Comparison of ENCODE assay signal across 8 cellular contexts in the genomic region with DNA sequence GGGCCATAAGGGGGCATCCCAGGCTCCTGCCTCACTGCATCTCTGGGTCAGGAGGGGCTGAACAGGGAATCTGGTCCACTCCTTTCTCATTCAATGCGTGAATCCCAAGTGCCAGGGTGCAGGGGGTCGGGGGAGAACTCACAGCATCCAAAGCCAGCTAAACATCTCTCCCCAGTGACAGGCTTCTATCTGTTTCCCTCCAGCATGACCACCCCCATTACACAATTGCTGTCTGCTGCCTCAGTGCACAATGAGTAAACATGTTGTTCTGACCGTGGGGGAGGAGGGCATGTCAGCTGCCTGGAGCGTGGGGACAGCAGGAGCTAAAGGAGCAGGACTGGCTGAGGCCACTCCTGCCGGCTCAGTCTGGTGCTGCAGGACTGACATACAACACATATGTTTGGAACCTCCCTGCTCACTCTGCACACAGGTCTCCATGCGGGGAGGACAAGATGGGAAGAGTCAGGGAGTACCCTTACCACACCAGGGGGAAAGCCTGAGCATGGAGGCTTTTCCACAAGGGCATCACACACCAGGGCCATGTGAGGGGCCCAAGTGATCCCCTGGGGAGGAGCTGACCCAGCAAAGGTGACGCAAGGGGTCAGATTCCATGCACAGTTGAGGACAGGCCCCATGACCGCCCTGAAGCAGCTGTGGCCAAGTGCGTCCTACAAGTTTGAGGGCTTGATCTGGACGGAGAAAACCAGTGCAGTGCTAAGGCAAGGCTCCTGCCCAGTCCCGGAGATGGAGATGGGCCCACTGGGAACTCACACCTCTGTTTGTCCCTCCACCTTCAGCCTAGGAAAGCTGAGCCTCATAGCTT. TPM values are rescaled to one million over a fixed set of nuclear protein-coding genes. Genes with fewer than 3 reads are reported as not detected.
A peak's percentile ranks its signal among the peaks of the same experiment; 100 is the strongest.
DNase-seq lines count a peak whose midpoint lies in the region; ATAC-seq and TF ChIP-seq lines count a peak whose summit lies in the region.
"Had no signal": no experiment of that assay in that cellular context is flagged by ENCODE, and none has a peak within 500 bp of the region (broad histone marks: within the 10 kb centered on the region; RNA-seq: fewer than 3 reads in every experiment).

No MANE protein-coding gene starts in this region.

- TF ChIP-seq CTCF in IMR-90 (conservative IDR thresholded peaks at IDR 0.05; ENCODE audit: low read depth, low read length), result 0 out of 2 replicates have a peak, but pooled peaks have one; percentile 11
- no peak for TF ChIP-seq CTCF in astrocyte of the spinal cord (IDR thresholded peaks at IDR 0.05; ENCODE audit: low read depth, low read length)
- TF ChIP-seq CTCF in BE2C (IDR thresholded peaks at IDR 0.05; ENCODE audit: low read depth, low read length), result no peak

- H3K9me1 ChIP-seq in IMR-90 (ENCODE audit: insufficient read depth, low read length), result peaks cover 25% of the 10 kb centered on the region

- H2BK120ac ChIP-seq in IMR-90 (ENCODE audit: low read depth, low read length), result peak overlapping the region; percentile 99

- H3K79me1 ChIP-seq in IMR-90 (ENCODE audit: low read depth in 1 of 2, low read length in 2 of 2), result peaks cover 5 to 63% of the 10 kb centered on the region in 2 experiments; a peak in 3 of 4 replicates

- H3K14ac ChIP-seq in IMR-90 (replicated peaks; ENCODE audit: low read depth, low read length), result peak overlapping the region; percentile 84

- H3K9me3 ChIP-seq in IMR-90 (ENCODE audit: control insufficient read depth, insufficient read depth, low read length) (no peaks in the 10 kb centered on the region), stomach smooth muscle (ENCODE audit: control insufficient read depth in 2 of 2, low read length in 2 of 2) (no peaks in the 10 kb centered on the region), BE2C (no peaks in the 10 kb centered on the region)

- CTCF ChIA-PET in IMR-90 (lab: Yijun Ruan, JAX), result interaction anchor here (1.0 kb wide), 1 partner anchor 15 kb away, joined by 4 read pairs; no protein-coding TSS in a partner anchor

- H2AK9ac ChIP-seq in IMR-90 (replicated peaks; ENCODE audit: low read depth, low read length, poor library complexity), result peak overlapping the region; percentile 100

- peak overlapping the region; percentile 33 for H2AFZ ChIP-seq in IMR-90 (replicated peaks; ENCODE audit: low read length, poor library complexity)

- dilution Hi-C loops in IMR-90 (cut with HindIII; ENCODE audit: low sequenced_read_pairs, unreplicated experiment), result no loop called here

- DNase-seq in IMR-90 (peak; percentile 70), astrocyte of the spinal cord (ENCODE audit: low read depth, low spot score) (no peak), kidney tubule cell (ENCODE audit: low spot score) (peak; percentile 72), BE2C (no peak)

- peak overlapping the region; percentile 87 for H3K56ac ChIP-seq in IMR-90 (ENCODE audit: extremely low read depth, insufficient read depth, low read length)

- in situ Hi-C loops in IMR-90 (cut with MboI; ENCODE audit: low sequenced_read_pairs) (no loop called here), astrocyte of the spinal cord (cut with HindIII; ENCODE audit: low sequenced_read_pairs) (no loop called here)

- ATAC-seq in IMR-90 (ENCODE audit: low read depth) (peak; percentile 1; the same call in 1 of the 2 replicates), GM21526 (IDR thresholded peaks at IDR 0.05; ENCODE audit: low FRiP score, unreplicated experiment) (no peak), HG03175 (IDR thresholded peaks at IDR 0.05; ENCODE audit: unreplicated experiment) (no peak)

- H4K20me1 ChIP-seq in IMR-90 (ENCODE audit: insufficient read depth, low read length), result peaks cover 22% of the 10 kb centered on the region

- H3K27ac ChIP-seq in IMR-90 (ENCODE audit: insufficient read depth, low read length), result peak overlapping the region; percentile 99
- peak overlapping the region; percentile 98 for H3K27ac ChIP-seq in stomach smooth muscle (ENCODE audit: low read length)

- peak overlapping the region; percentile 92 for H3K23ac ChIP-seq in IMR-90 (ENCODE audit: low read depth, low read length)

- H3K4ac ChIP-seq in IMR-90 (ENCODE audit: low read depth, low read length), result peak overlapping the region; percentile 100

- peaks cover 30% of the 10 kb centered on the region for H3K36me3 ChIP-seq in IMR-90 (ENCODE audit: control insufficient read depth, insufficient read depth, low read length)
- peaks cover 0 to 3% of the 10 kb centered on the region in 2 donors for H3K36me3 ChIP-seq in stomach smooth muscle (ENCODE audit: control insufficient read depth in 2 of 2, insufficient read depth in 2 of 2, low read length in 2 of 2)
- no peaks in the 10 kb centered on the region for H3K36me3 ChIP-seq in BE2C

- peak overlapping the region; percentile 57 for H3K4me3 ChIP-seq in IMR-90 (ENCODE audit: insufficient read depth, low read depth, low read length)
- peak overlapping the region; percentile 51 for H3K4me3 ChIP-seq in astrocyte of the spinal cord (ENCODE audit: low read depth, low read length)
- peak overlapping the region; percentile 50 to 73 for H3K4me3 ChIP-seq in stomach smooth muscle (ENCODE audit: low read length in 2 of 2)
- H3K4me3 ChIP-seq in BE2C (ENCODE audit: low read depth, low read length), result no peak overlapping the region
- H3K4me3 ChIP-seq: SK-N-MC had no signal

- H4K91ac ChIP-seq in IMR-90 (ENCODE audit: insufficient read depth, low read depth, low read length), result peak overlapping the region; percentile 99

- peak overlapping the region; percentile 87 for H3K9ac ChIP-seq in IMR-90 (ENCODE audit: low read depth, low read length)
- peak overlapping the region; percentile 55 to 76 for H3K9ac ChIP-seq in stomach smooth muscle (ENCODE audit: low read length in 2 of 2)

- intact Hi-C loops in IMR-90 (cut with micrococcal nuclease), result loop anchor here (5.0 kb wide), 1 partner anchor 246 kb away; the partner anchor contains the start of genes MYG1 and PFDN5

- H2BK5ac ChIP-seq in IMR-90 (ENCODE audit: low read depth, low read length, poor library complexity, severe bottlenecking), result peak overlapping the region; percentile 99

- 28% methylated on average over 3 of the region's 11 CpGs; no CpG with 5 or more reads in 1 of the 2 experiments for WGBS in IMR-90 (ENCODE audit: extremely low coverage in 2 of 2, insufficient read length in 1 of 2), 2 experiments

- H3K27me3 ChIP-seq in IMR-90 (ENCODE audit: control insufficient read depth, insufficient read depth, low read length) (no peaks in the 10 kb centered on the region), stomach smooth muscle (ENCODE audit: control insufficient read depth in 1 of 2, insufficient read depth in 2 of 2, low read length in 2 of 2) (no peaks in the 10 kb centered on the region), BE2C (no peaks in the 10 kb centered on the region)

- POLR2A ChIA-PET in IMR-90 (lab: Charles Lee; ENCODE audit: unreplicated experiment), result interaction anchor here (0.5 to 1.8 kb wide), 3 partner anchors 10 to 56 kb away, joined by 3 to 8 read pairs (median 5); partner anchors contain the start of gene SPRYD3

- BruUV-seq in IMR-90 (replicated peaks; lab: Mats Ljungman, UMichigan), result no TSS peak

- peaks cover 48% of the 10 kb centered on the region for H3K4me1 ChIP-seq in IMR-90 (ENCODE audit: control insufficient read depth, insufficient read depth, low read length)
- H3K4me1 ChIP-seq in stomach smooth muscle (ENCODE audit: control insufficient read depth, insufficient read depth, low read length), result peaks cover 78% of the 10 kb centered on the region
- peaks cover 35% of the 10 kb centered on the region for H3K4me1 ChIP-seq in BE2C

- peak overlapping the region in 1 of 2 experiments; percentile 84; a peak in 3 of 4 replicates for H4K8ac ChIP-seq in IMR-90 (ENCODE audit: low read depth in 2 of 2, low read length in 2 of 2)

- H3K18ac ChIP-seq in IMR-90 (ENCODE audit: low read depth, low read length), result peak overlapping the region; percentile 73

- peak; percentile 14; the same call in 1 of the 2 replicates for TF ChIP-seq RAD21 in IMR-90 (IDR thresholded peaks at IDR 0.05; ENCODE audit: low read length)

- peak overlapping the region; percentile 73 for H4K5ac ChIP-seq in IMR-90 (ENCODE audit: low read depth, low read length)

- H2BK15ac ChIP-seq in IMR-90 (ENCODE audit: low read depth, low read length), result peak overlapping the region; percentile 90; the same call in 2 of the 3 replicates

- peak overlapping the region; percentile 67 for H3K4me2 ChIP-seq in IMR-90 (ENCODE audit: low read depth, low read length)

- H2BK20ac ChIP-seq in IMR-90 (ENCODE audit: low read depth, low read length), result peak overlapping the region; percentile 84; the same call in 1 of the 2 replicates

- H2AK5ac ChIP-seq in IMR-90 (ENCODE audit: low read depth, low read length), result peak overlapping the region; percentile 100

- TF ChIP-seq POLR2A in IMR-90 (IDR thresholded peaks at IDR 0.05; ENCODE audit: low read depth, low read length), result no peak

RNA-seq across cellular contexts. Expression of gene TNS2, which starts 1.4 kb away (rescaled TPM):
- total RNA-seq in IMR-90 (2012; rRNA removed), result 10.4 and 10.6 TPM in 2 replicates
- 67.2 and 68.0 TPM in 2 replicates for polyA plus RNA-seq in IMR-90 (2012; rRNA removed)
- polyA plus RNA-seq in IMR-90 (2012; cell fraction: cytosol; rRNA removed), result 18.8 and 35.8 TPM in 2 replicates
- polyA plus RNA-seq in IMR-90 (2012; cell fraction: nucleus; rRNA removed; ENCODE audit: low replicate concordance), result 243 and 578 TPM in 2 replicates
- polyA plus RNA-seq in BE2C (2012; ENCODE audit: insufficient read depth, insufficient read length, low read depth), result 28.1 TPM

RNA-seq across cellular contexts. Expression of gene SPRYD3, which starts 27.9 kb away (rescaled TPM):
- 21.7 and 25.6 TPM in 2 replicates for total RNA-seq in IMR-90 (2012; rRNA removed)
- polyA plus RNA-seq in IMR-90 (2012; rRNA removed), result 27.8 and 28.8 TPM in 2 replicates
- 20.9 and 26.7 TPM in 2 replicates for polyA plus RNA-seq in IMR-90 (2012; cell fraction: cytosol; rRNA removed)
- 24.4 and 31.3 TPM in 2 replicates for polyA plus RNA-seq in IMR-90 (2012; cell fraction: nucleus; rRNA removed; ENCODE audit: low replicate concordance)
- polyA plus RNA-seq in BE2C (2012; ENCODE audit: insufficient read depth, insufficient read length, low read depth), result 30.5 TPM

RNA-seq across cellular contexts. Expression of gene EIF4B, which starts 45.0 kb away (rescaled TPM):
- 671 and 1,144 TPM in 2 replicates for total RNA-seq in IMR-90 (2012; rRNA removed)
- 227 and 313 TPM in 2 replicates for polyA plus RNA-seq in IMR-90 (2012; rRNA removed)
- 54.7 and 79.0 TPM in 2 replicates for polyA plus RNA-seq in IMR-90 (2012; cell fraction: cytosol; rRNA removed)
- 40.3 and 157 TPM in 2 replicates for polyA plus RNA-seq in IMR-90 (2012; cell fraction: nucleus; rRNA removed; ENCODE audit: low replicate concordance)
- 173 TPM for polyA plus RNA-seq in BE2C (2012; ENCODE audit: insufficient read depth, insufficient read length, low read depth)

RNA-seq across cellular contexts. Expression of gene IGFBP6, which starts 46.2 kb away (rescaled TPM):
- 124 and 140 TPM in 2 replicates for total RNA-seq in IMR-90 (2012; rRNA removed)
- polyA plus RNA-seq in IMR-90 (2012; rRNA removed), result 337 and 373 TPM in 2 replicates
- 592 and 623 TPM in 2 replicates for polyA plus RNA-seq in IMR-90 (2012; cell fraction: cytosol; rRNA removed)
- polyA plus RNA-seq in IMR-90 (2012; cell fraction: nucleus; rRNA removed; ENCODE audit: low replicate concordance), result 90.7 and 186 TPM in 2 replicates
- not detected for polyA plus RNA-seq in BE2C (2012; ENCODE audit: insufficient read depth, insufficient read length, low read depth)

RNA-seq across cellular contexts. Expression of gene SOAT2, which starts 52.0 kb away (rescaled TPM):
- total RNA-seq in IMR-90 (2012; rRNA removed), result under 0.01 and 0.18 TPM in 2 replicates
- polyA plus RNA-seq in IMR-90 (2012; rRNA removed), result 0.39 and 0.55 TPM in 2 replicates
- 0.18 and 0.27 TPM in 2 replicates for polyA plus RNA-seq in IMR-90 (2012; cell fraction: cytosol; rRNA removed)
- polyA plus RNA-seq in IMR-90 (2012; cell fraction: nucleus; rRNA removed; ENCODE audit: low replicate concordance), result 0.52 and 1.3 TPM in 2 replicates
- polyA plus RNA-seq in BE2C (2012; ENCODE audit: insufficient read depth, insufficient read length, low read depth), result not detected

Comparison
In these comparisons a context has a peak if more than half of its experiments do, and no peak if none do; other contexts are left out.
1. DNase-seq: peak in IMR-90 (single experiment) and kidney tubule cell (single experiment); none in astrocyte of the spinal cord (single experiment) and BE2C (single experiment).